Comparison of ENCODE assay signal across 1 cellular context in genomic region chr19:50820086-50820485, GRCh38.
TF ChIP-seq lines count a peak whose summit lies in the region.

No MANE protein-coding gene starts in this region.

TF ChIP-seq in H1, 55 proteins besides CTCF, POLR2A, EP300 and RAD21:
- TF ChIP-seq MAX (IDR thresholded peaks at IDR 0.05) = peak; percentile 78
- TF ChIP-seq RNF2 (IDR thresholded peaks at IDR 0.05; ENCODE audit: borderline replicate concordance, low read depth, low read length, missing control alignments, poor library complexity, severe bottlenecking) = peak; percentile 33
- peak; percentile 80 for TF ChIP-seq E2F6 (IDR thresholded peaks at IDR 0.05)
- no peak for TF ChIP-seq CEBPB (IDR thresholded peaks at IDR 0.05; ENCODE audit: low read depth, low read length)
- TF ChIP-seq EZH2 (IDR thresholded peaks at IDR 0.05; ENCODE audit: low read depth, low read length, severe bottlenecking) = peak; percentile 23
- TF ChIP-seq RFX5 (IDR thresholded peaks at IDR 0.05; ENCODE audit: borderline replicate concordance, low read depth, low read length) = no peak
